Comparison of ENCODE assay signal across 10 cellular contexts in genomic region chr2:28054916-28055315, GRCh38.
"Had no signal": no experiment of that assay in that cellular context is flagged by ENCODE, and none has a peak within 500 bp of the region (broad histone marks: within the 10 kb centered on the region; RNA-seq: fewer than 3 reads in every experiment).

No MANE protein-coding gene starts in this region.

- H3K4me1 ChIP-seq: upper lobe of right lung had no signal

- H3K36me3 ChIP-seq: sigmoid colon, upper lobe of right lung had no signal

- DNase-seq: activated CD4-positive, CD25-positive, alpha-beta regulatory T cell; activated CD8-positive, alpha-beta memory T cell treated with anti-CD3 and anti-CD28 coated beads, Interleukin-2, amount 50 U/mL, for 48 hours; hippocampal formation; nephron progenitor cell; sigmoid colon; stimulated activated CD4-positive, alpha-beta T cell treated with anti-CD3 and anti-CD28 coated beads, Interleukin-12 subunit alpha, Interleukin-12 subunit beta, amount 100 ng/mL, for 4 hours; stimulated activated naive CD4-positive, alpha-beta T cell treated with Interleukin-2 at 50 U/mL for 16 hours; upper lobe of right lung had no signal

- ATAC-seq: SK-N-SH treated with all-trans-retinoic acid at 6 μM for 48 hours, upper lobe of right lung had no signal

- H3K4me1 Mint-ChIP-seq: nephron progenitor cell had no signal

- H3K4me3 ChIP-seq: sigmoid colon, upper lobe of right lung had no signal

- H3K27ac Mint-ChIP-seq: nephron progenitor cell had no signal

- H3K4me3 Mint-ChIP-seq: nephron progenitor cell; T-helper 1 cell treated with Interleukin-12 subunit alpha and Interleukin-12 subunit beta and Interleukin-4 antibody, amounts not matched to agents 30 μg/mL and 1 μg/mL, for 36 hours had no signal

- H3K27ac ChIP-seq: sigmoid colon, upper lobe of right lung had no signal

- H3K27me3 ChIP-seq: sigmoid colon, upper lobe of right lung had no signal

- H3K9me3 ChIP-seq: sigmoid colon, upper lobe of right lung had no signal
